In the genomic region with DNA sequence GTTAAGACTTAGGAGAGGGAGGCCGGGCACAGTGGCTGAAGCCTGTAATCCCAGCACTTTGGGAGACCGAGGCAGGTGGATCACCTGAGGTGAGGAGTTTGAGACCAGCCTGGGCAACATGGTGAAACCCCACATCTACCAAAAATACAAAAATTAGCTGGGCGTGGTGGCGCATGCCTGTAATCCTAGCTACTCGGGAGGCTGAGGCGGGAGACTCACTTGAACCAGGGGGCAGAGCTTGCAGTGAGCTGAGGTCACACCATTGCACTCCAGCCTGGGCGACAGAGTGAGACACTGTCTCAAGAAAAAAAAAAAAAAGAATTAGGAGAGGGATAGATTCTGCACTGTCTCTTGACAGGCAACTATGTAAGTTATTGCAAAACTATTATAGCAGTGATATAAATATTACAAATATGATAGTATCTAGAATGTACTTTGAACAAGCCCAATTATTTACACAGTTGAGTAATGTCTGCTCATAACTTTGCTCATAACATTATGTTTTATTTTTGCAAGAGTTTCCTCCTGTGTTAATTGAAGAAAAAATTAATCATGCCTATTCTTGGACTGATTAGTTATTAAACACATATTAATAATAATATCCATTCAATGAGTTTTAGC, we compare ENCODE assay signal across 10 cellular contexts. TPM values are rescaled to one million over a fixed set of nuclear protein-coding genes. Genes with fewer than 3 reads are reported as not detected.
A peak's percentile ranks its signal among the peaks of the same experiment; 100 is the strongest.
DNase-seq lines count a peak whose midpoint lies in the region; ATAC-seq, FAIRE-seq and TF ChIP-seq lines count a peak whose summit lies in the region.
"Not testable (repeated sequence)": the region's sequence is repeated elsewhere in the genome, so short reads cannot be mapped to it uniquely, and the experiment has no call there.
"Had no signal": no experiment of that assay in that cellular context is flagged by ENCODE, and none has a peak within 500 bp of the region (broad histone marks: within the 10 kb centered on the region; RNA-seq: fewer than 3 reads in every experiment).

No MANE protein-coding gene starts in this region.

- intact Hi-C loops in PC-9 (cut with micrococcal nuclease; ENCODE audit: unreplicated experiment); HepG2 (cut with micrococcal nuclease; ENCODE audit: unreplicated experiment): not testable (repeated sequence)

- H3K79me2 ChIP-seq in PC-9 (ENCODE audit: low read depth); HepG2 (ENCODE audit: insufficient read depth, low read length): not testable (repeated sequence)

- POLR2A ChIA-PET in A549 (lab: Yijun Ruan, JAX) (interaction anchor here (0.7 kb wide), 1 partner anchor 150 kb away, joined by 3 read pairs; no protein-coding TSS in a partner anchor), PC-9 (lab: Charles Lee; ENCODE audit: unreplicated experiment) (interaction anchor here (0.6 kb wide), 1 partner anchor 9 kb away, joined by 14 read pairs; no protein-coding TSS in a partner anchor)
- POLR2A ChIA-PET in HepG2 (lab: Yijun Ruan, JAX): not testable (repeated sequence)

- peaks cover 43% of the 10 kb centered on the region for H3F3A ChIP-seq in PC-9 (ENCODE audit: insufficient read depth, low read depth)

- H3K4me3 Mint-ChIP-seq in chondrocyte (ENCODE audit: unreplicated experiment): not testable (repeated sequence)

- not testable (repeated sequence) for TF ChIP-seq CTCF in A549 (IDR thresholded peaks at IDR 0.05); PC-9 (conservative IDR thresholded peaks at IDR 0.05); chondrocyte (IDR thresholded peaks at IDR 0.05); HepG2 (CRISPR knock-in tag; IDR thresholded peaks at IDR 0.05)

- FAIRE-seq in A549 (lab: Jason Lieb, UNC); HepG2 (lab: Jason Lieb, UNC); small intestine (lab: Jason Lieb, UNC): not testable (repeated sequence)

- in situ Hi-C loops in HepG2 (cut with HindIII; ENCODE audit: extremely low pct_ligation_motif_present, low pct_unique_long_range_greater_than_20kb): not testable (repeated sequence)

- H3K36me3 Mint-ChIP-seq in chondrocyte (ENCODE audit: low read depth): not testable (repeated sequence)

- TF ChIP-seq RAD21 in A549 (conservative IDR thresholded peaks at IDR 0.05 in 1 of 2, IDR thresholded peaks at IDR 0.05 in 1 of 2): peak in 1 of 2 experiments; percentile 33; a peak in 2 of 5 replicates
- not testable (repeated sequence) for TF ChIP-seq RAD21 in HepG2 (CRISPR knock-in tag; IDR thresholded peaks at IDR 0.05)

- not testable (repeated sequence) for H3K27me3 Mint-ChIP-seq in chondrocyte (ENCODE audit: low read depth)

- not testable (repeated sequence) for TF ChIP-seq POLR2A in A549 (IDR thresholded peaks at IDR 0.05; ENCODE audit: low read length); HepG2 (IDR thresholded peaks at IDR 0.05; ENCODE audit: insufficient read depth in 1 of 2, low read depth in 2 of 2, low read length in 2 of 2)

- WGBS in A549 (ENCODE audit: missing lambda C conversion rate): 73% methylated on average over 7 of the region's 7 CpGs
- 77% methylated on average over 7 of the region's 7 CpGs for WGBS in HepG2 (ENCODE audit: low lambda C conversion rate)
- WGBS in small intestine, 3 donors: 52 to 79% (median 53%) methylated on average over 7 of the region's 7 CpGs

- not testable (repeated sequence) for H2AFZ ChIP-seq in PC-9; HepG2 (ENCODE audit: low read length)

- H3K36me3 ChIP-seq in PC-9 (ENCODE audit: low read depth); HepG2 (replicated peaks in 1 of 2; ENCODE audit: control insufficient read depth in 1 of 2, insufficient read depth in 2 of 2, low read length in 2 of 2); small intestine (ENCODE audit: control insufficient read depth in 2 of 2, insufficient read depth in 2 of 2, low read length in 2 of 2): not testable (repeated sequence)

- H3K4me3 ChIP-seq in A549: peak overlapping the region; percentile 10; the same call in 1 of the 3 replicates
- H3K4me3 ChIP-seq in PC-9; HepG2 (replicated peaks in 1 of 3; ENCODE audit: insufficient read depth in 1 of 3, low read depth in 2 of 3, low read length in 3 of 3); small intestine (ENCODE audit: low read depth in 1 of 2, low read length in 2 of 2): not testable (repeated sequence)

- ATAC-seq in A549: peak; percentile 40 to 54; a peak in 3 of 6 replicates
- ATAC-seq in HepG2: not testable (repeated sequence)

- not testable (repeated sequence) for H3K9me3 Mint-ChIP-seq in chondrocyte (ENCODE audit: low read depth)

- not testable (repeated sequence) for H3K9me2 ChIP-seq in PC-9 (ENCODE audit: insufficient read depth)

- DNase-seq in A549 (ENCODE audit: low read depth in 1 of 2, low spot score in 1 of 2): peak in 1 of 2 experiments; percentile 58
- DNase-seq in HCEC 1CT: peak; percentile 28
- peak in 1 of 2 experiments; percentile 73 for DNase-seq in PC-9
- peak; percentile 32 for DNase-seq in amniotic epithelial cell (ENCODE audit: low read depth)
- not testable (repeated sequence) for DNase-seq in chondrocyte (ENCODE audit: low spot score); HepG2 (ENCODE audit: low spot score)
- DNase-seq in fibroblast of gingiva (ENCODE audit: low read depth): peak; percentile 37
- DNase-seq in small intestine: peak; percentile 75

- not testable (repeated sequence) for H3K27me3 ChIP-seq in PC-9 (ENCODE audit: insufficient read depth, low read depth); HepG2 (ENCODE audit: control insufficient read depth in 1 of 2, insufficient read depth in 2 of 2, low read length in 2 of 2); small intestine (ENCODE audit: control insufficient read depth in 2 of 2, insufficient read depth in 2 of 2, low read length in 2 of 2)

- H3K4me1 ChIP-seq in A549 (peaks cover 63% of the 10 kb centered on the region), PC-9 (replicated peaks; ENCODE audit: insufficient read depth) (peaks cover 41% of the 10 kb centered on the region), HepG2 (ENCODE audit: insufficient read depth, low read length) (peaks cover 48% of the 10 kb centered on the region)
- not testable (repeated sequence) for H3K4me1 ChIP-seq in small intestine (ENCODE audit: control insufficient read depth in 2 of 2, insufficient read depth in 1 of 2, low read depth in 1 of 2, low read length in 1 of 2)

- peak; percentile 14 to 39; a peak in 1 of 5 replicates for TF ChIP-seq EP300 in A549 (IDR thresholded peaks at IDR 0.05)
- TF ChIP-seq EP300 in HepG2 (IDR thresholded peaks at IDR 0.05; ENCODE audit: low read depth in 2 of 2, low read length in 2 of 2); HepG2 (CRISPR knock-in tag; IDR thresholded peaks at IDR 0.05; ENCODE audit: borderline replicate concordance): not testable (repeated sequence)

- not testable (repeated sequence) for H3K9me3 ChIP-seq in A549; PC-9 (ENCODE audit: insufficient read depth, low read depth); HepG2 (ENCODE audit: low read length); small intestine (ENCODE audit: control insufficient read depth, low read depth)

- H3K9ac ChIP-seq in HepG2 (ENCODE audit: insufficient read depth, low read depth, low read length): not testable (repeated sequence)

- not testable (repeated sequence) for H4K20me1 ChIP-seq in PC-9 (ENCODE audit: insufficient read depth); HepG2 (ENCODE audit: insufficient read depth, low read length)

- CTCF ChIA-PET in A549 (lab: Yijun Ruan, JAX): interaction anchor here (1.1 to 6.1 kb wide), 4 partner anchors 10 to 109 kb away, joined by 3 to 34 read pairs (median 4); no protein-coding TSS in a partner anchor
- CTCF ChIA-PET in PC-9 (lab: Charles Lee); HepG2 (lab: Yijun Ruan, JAX; ENCODE audit: low intra/inter-chr PET ratio, low total read pairs): not testable (repeated sequence)

- H3K27ac Mint-ChIP-seq in chondrocyte (ENCODE audit: unreplicated experiment): peak overlapping the region; percentile 71

- BruUV-seq in PC-9 (replicated peaks; lab: Mats Ljungman, UMichigan); HepG2 (replicated peaks; lab: Mats Ljungman, UMichigan): not testable (repeated sequence)

- H3K4me1 Mint-ChIP-seq in chondrocyte (ENCODE audit: low read depth): peaks cover 39% of the 10 kb centered on the region

- peak overlapping the region; percentile 85 to 91 for H3K27ac ChIP-seq in A549
- H3K27ac ChIP-seq in PC-9: peak overlapping the region; percentile 81
- not testable (repeated sequence) for H3K27ac ChIP-seq in HepG2 (ENCODE audit: extremely low read length, insufficient read depth, low read length)
- H3K27ac ChIP-seq in small intestine (ENCODE audit: low read depth in 1 of 2, low read length in 1 of 2): peak overlapping the region; percentile 41 to 79

- H3K4me2 ChIP-seq in A549: peak overlapping the region; percentile 74
- H3K4me2 ChIP-seq in PC-9; HepG2 (ENCODE audit: low read depth, low read length): not testable (repeated sequence)

RNA-seq across cellular contexts. Expression of gene BMERB1, which starts 7.8 kb away (rescaled TPM):
- 44.7 and 45.2 TPM in 2 replicates for polyA plus RNA-seq in A549 (2011; rRNA removed)
- 27.1 and 31.5 TPM in 2 replicates for polyA plus RNA-seq in A549 (2012; cell fraction: cytosol; rRNA removed)
- 21.0 and 21.6 TPM in 2 replicates for polyA plus RNA-seq in A549 (2012; cell fraction: nucleus; rRNA removed)
- 34.8 to 48.9 TPM (median 47.3 TPM) in 3 replicates for polyA plus RNA-seq in A549 (2017; fragmentation: RNase III; extraction: RNeasy Plus Mini Kit Qiagen cat#74134 plus additional on column Dnase treatment)
- polyA minus RNA-seq in A549 (2011; rRNA and poly(A)+ RNA removed): 34.4 and 40.5 TPM in 2 replicates
- total RNA-seq in PC-9 (2021): 3.9 and 4.3 TPM in 2 replicates
- 29.9 to 37.8 TPM (median 35.9 TPM) in 3 replicates for total RNA-seq in chondrocyte
- 1.2 and 1.4 TPM in 2 replicates for total RNA-seq in HepG2 (2016; rRNA removed; fragmentation: Illumina TruSeq; extraction: Trizol)
- 0.71 and 1.0 TPM in 2 replicates for total RNA-seq in HepG2 (2016; cell fraction: cytosol; rRNA removed; fragmentation: Illumina TruSeq; extraction: Trizol; ENCODE audit: low read depth)
- total RNA-seq in HepG2 (2016; cell fraction: insoluble cytoplasmic fraction; rRNA removed; fragmentation: Illumina TruSeq; extraction: Trizol): 0.69 and 0.79 TPM in 2 replicates
- total RNA-seq in HepG2 (2016; cell fraction: membrane; rRNA removed; fragmentation: Illumina TruSeq; extraction: Trizol): 1.2 and 1.5 TPM in 2 replicates
- total RNA-seq in HepG2 (2016; cell fraction: nucleus; rRNA removed; fragmentation: Illumina TruSeq; extraction: Trizol): 1.3 and 1.4 TPM in 2 replicates
- 1.4 and 2.5 TPM in 2 replicates for polyA plus RNA-seq in HepG2 (2011; rRNA removed)
- 0.99 and 1.8 TPM in 2 replicates for polyA plus RNA-seq in HepG2 (2011; cell fraction: cytosol; rRNA removed)
- 0.90 and 1.3 TPM in 2 replicates for polyA plus RNA-seq in HepG2 (2011; cell fraction: nucleus; rRNA removed)
- polyA plus RNA-seq in HepG2 (2012): 1.0 and 2.9 TPM in 2 replicates
- 1.4 TPM in 2 replicates for polyA plus RNA-seq in HepG2 (2016; cell fraction: cytosol; fragmentation: Illumina TruSeq; extraction: Trizol; ENCODE audit: low read depth)
- 1.7 and 2.5 TPM in 2 replicates for polyA plus RNA-seq in HepG2 (2016; cell fraction: insoluble cytoplasmic fraction; fragmentation: Illumina TruSeq; extraction: Trizol; ENCODE audit: low read depth)
- polyA plus RNA-seq in HepG2 (2016; cell fraction: membrane; fragmentation: Illumina TruSeq; extraction: Trizol; ENCODE audit: low read depth): 0.86 and 2.2 TPM in 2 replicates
- 1.2 and 2.5 TPM in 2 replicates for polyA plus RNA-seq in HepG2 (2016; cell fraction: nucleus; fragmentation: Illumina TruSeq; extraction: Trizol; ENCODE audit: insufficient read depth, low read depth)
- polyA minus RNA-seq in HepG2 (2011; rRNA and poly(A)+ RNA removed; ENCODE audit: low replicate concordance): 2.4 and 7.1 TPM in 2 replicates
- polyA minus RNA-seq in HepG2 (2011; cell fraction: cytosol; rRNA and poly(A)+ RNA removed): 0.53 and 1.3 TPM in 2 replicates
- 1.2 and 2.7 TPM in 2 replicates for polyA minus RNA-seq in HepG2 (2011; cell fraction: nucleus; rRNA and poly(A)+ RNA removed)
- polyA plus RNA-seq in small intestine: 10 to 100 TPM in 1 of 3 donors, 1 to 10 TPM in 1, under 1 TPM in 1; 0.89 to 20.9 (median 4.6) TPM

RNA-seq across cellular contexts. Expression of gene MPV17L, which starts 46.6 kb away (rescaled TPM):
- polyA plus RNA-seq in A549 (2011; rRNA removed) (5.8 and 6.6 TPM in 2 replicates), A549 (2017; fragmentation: RNase III; extraction: RNeasy Plus Mini Kit Qiagen cat#74134 plus additional on column Dnase treatment) (3.1 to 3.7 TPM (median 3.7 TPM) in 3 replicates), HepG2 (2011; rRNA removed) (33.6 and 34.7 TPM in 2 replicates), small intestine (10 to 100 TPM in 1 of 3 donors, 1 to 10 TPM in 2; 1.8 to 12.0 (median 4.9) TPM)
- 4.6 and 6.0 TPM in 2 replicates for polyA plus RNA-seq in A549 (2012; cell fraction: cytosol; rRNA removed)
- polyA plus RNA-seq in A549 (2012; cell fraction: nucleus; rRNA removed): 2.7 and 3.1 TPM in 2 replicates
- polyA minus RNA-seq in A549 (2011; rRNA and poly(A)+ RNA removed): 8.9 and 9.6 TPM in 2 replicates
- total RNA-seq in PC-9 (2021) (0.11 TPM in 1 of 2 replicates, not detected in the other), chondrocyte (0.94 to 3.8 TPM (median 3.5 TPM) in 3 replicates), HepG2 (2016; rRNA removed; fragmentation: Illumina TruSeq; extraction: Trizol) (63.8 and 75.8 TPM in 2 replicates)
- total RNA-seq in HepG2 (2016; cell fraction: cytosol; rRNA removed; fragmentation: Illumina TruSeq; extraction: Trizol; ENCODE audit: low read depth): 10.1 and 10.5 TPM in 2 replicates
- 63.6 and 79.3 TPM in 2 replicates for total RNA-seq in HepG2 (2016; cell fraction: insoluble cytoplasmic fraction; rRNA removed; fragmentation: Illumina TruSeq; extraction: Trizol)
- total RNA-seq in HepG2 (2016; cell fraction: membrane; rRNA removed; fragmentation: Illumina TruSeq; extraction: Trizol): 45.8 and 49.0 TPM in 2 replicates
- 37.4 and 38.1 TPM in 2 replicates for total RNA-seq in HepG2 (2016; cell fraction: nucleus; rRNA removed; fragmentation: Illumina TruSeq; extraction: Trizol)
- polyA plus RNA-seq in HepG2 (2011; cell fraction: cytosol; rRNA removed): 30.7 and 35.5 TPM in 2 replicates
- polyA plus RNA-seq in HepG2 (2011; cell fraction: nucleus; rRNA removed): 10.6 and 16.5 TPM in 2 replicates
- polyA plus RNA-seq in HepG2 (2012): 15.0 and 21.1 TPM in 2 replicates
- 6.4 and 10.6 TPM in 2 replicates for polyA plus RNA-seq in HepG2 (2016; cell fraction: cytosol; fragmentation: Illumina TruSeq; extraction: Trizol; ENCODE audit: low read depth)
- 56.5 and 61.1 TPM in 2 replicates for polyA plus RNA-seq in HepG2 (2016; cell fraction: insoluble cytoplasmic fraction; fragmentation: Illumina TruSeq; extraction: Trizol; ENCODE audit: low read depth)
- polyA plus RNA-seq in HepG2 (2016; cell fraction: membrane; fragmentation: Illumina TruSeq; extraction: Trizol; ENCODE audit: low read depth): 26.1 and 27.8 TPM in 2 replicates
- polyA plus RNA-seq in HepG2 (2016; cell fraction: nucleus; fragmentation: Illumina TruSeq; extraction: Trizol; ENCODE audit: insufficient read depth, low read depth): 49.1 and 49.6 TPM in 2 replicates
- polyA minus RNA-seq in HepG2 (2011; rRNA and poly(A)+ RNA removed; ENCODE audit: low replicate concordance): 10.5 and 73.9 TPM in 2 replicates
- polyA minus RNA-seq in HepG2 (2011; cell fraction: cytosol; rRNA and poly(A)+ RNA removed): 42.8 and 48.0 TPM in 2 replicates
- 20.3 and 27.0 TPM in 2 replicates for polyA minus RNA-seq in HepG2 (2011; cell fraction: nucleus; rRNA and poly(A)+ RNA removed)
- total RNA-seq: CD8-positive, alpha-beta T cell; HT1080 had no signal
